Comparison of ENCODE assay signal across 11 cellular contexts in genomic region chr12:102955926-102956737, GRCh38. TPM values are rescaled to one million over a fixed set of nuclear protein-coding genes. Genes with fewer than 3 reads are reported as not detected.
DNase-seq lines count a peak whose midpoint lies in the region; ATAC-seq and TF ChIP-seq lines count a peak whose summit lies in the region.
"Had no signal": no experiment of that assay in that cellular context is flagged by ENCODE, and none has a peak within 500 bp of the region (broad histone marks: within the 10 kb centered on the region; RNA-seq: fewer than 3 reads in every experiment).

No MANE protein-coding gene starts in this region.

- H3K36me3 ChIP-seq in iPS-20b (ENCODE audit: insufficient read depth, low read depth, low read length), result no peaks in the 10 kb centered on the region
- no peaks in the 10 kb centered on the region for H3K36me3 ChIP-seq in thoracic aorta

- H3K27ac ChIP-seq in iPS-20b (ENCODE audit: low read length) (no peak overlapping the region), thoracic aorta (no peak overlapping the region)

- H3K27me3 ChIP-seq in iPS-20b (ENCODE audit: insufficient read depth, low read length) (peaks cover 100% of the 10 kb centered on the region), thoracic aorta (replicated peaks; ENCODE audit: insufficient read depth) (no peaks in the 10 kb centered on the region)

- POLR2A ChIA-PET in activated naive CD8-positive, alpha-beta T cell treated with anti-CD3 and anti-CD28 coated beads, Interleukin-2, amount 10 ng/mL, durations not matched to agents 7 days and 5 days (lab: Charles Lee), result no interaction called here

- peaks cover 6% of the 10 kb centered on the region; the same call in 1 of the 2 replicates for H3K4me1 ChIP-seq in iPS-20b (ENCODE audit: insufficient read depth, low read length)
- H3K4me1 ChIP-seq in thoracic aorta (ENCODE audit: control insufficient read depth in 1 of 2, low read depth in 2 of 2), result peaks cover 5 to 20% of the 10 kb centered on the region in 2 donors

- no peak for DNase-seq in activated naive CD8-positive, alpha-beta T cell treated with anti-CD3 and anti-CD28 coated beads, Interleukin-2, amount 10 ng/mL, durations not matched to agents 7 days and 5 days
- no peak for DNase-seq in activated naive CD8-positive, alpha-beta T cell treated with anti-CD3 and anti-CD28 coated beads for 36 hours
- peak; percentile 21 to 56 for DNase-seq in SHP77 (lab: John Stamatoyannopoulos, UW)
- DNase-seq in thoracic aorta (ENCODE audit: low spot score), result no peak
- DNase-seq in posterior vena cava (ENCODE audit: low spot score), result no peak
- DNase-seq: activated CD4-positive, alpha-beta T cell treated with anti-CD3 and anti-CD28 coated beads for 48 hours; AML-193; mucosa of descending colon had no signal

- TF ChIP-seq CTCF in thoracic aorta (IDR thresholded peaks at IDR 0.05), result no peak

- ATAC-seq in activated naive CD8-positive, alpha-beta T cell treated with anti-CD3 and anti-CD28 coated beads, Interleukin-2, amount 10 ng/mL, durations not matched to agents 7 days and 5 days (ENCODE audit: low read depth), result no peak
- ATAC-seq in thoracic aorta (ENCODE audit: insufficient number of reproducible peaks, low FRiP score, low read depth) (no peak), GM21381 (IDR thresholded peaks at IDR 0.05; ENCODE audit: unreplicated experiment) (no peak), GM18867 (IDR thresholded peaks at IDR 0.05; ENCODE audit: unreplicated experiment) (no peak)
- ATAC-seq: mucosa of descending colon had no signal

- intact Hi-C loops in posterior vena cava (cut with DNase I), result no loop called here

- peaks cover 5% of the 10 kb centered on the region for H3K9me3 Mint-ChIP-seq in activated naive CD8-positive, alpha-beta T cell treated with anti-CD3 and anti-CD28 coated beads, Interleukin-2, amount 10 ng/mL, durations not matched to agents 7 days and 5 days
- no peaks in the 10 kb centered on the region for H3K9me3 Mint-ChIP-seq in activated naive CD8-positive, alpha-beta T cell treated with anti-CD3 and anti-CD28 coated beads for 36 hours

- H3K27me3 Mint-ChIP-seq in activated naive CD8-positive, alpha-beta T cell treated with anti-CD3 and anti-CD28 coated beads, Interleukin-2, amount 10 ng/mL, durations not matched to agents 7 days and 5 days, result peaks cover 87% of the 10 kb centered on the region
- H3K27me3 Mint-ChIP-seq in activated naive CD8-positive, alpha-beta T cell treated with anti-CD3 and anti-CD28 coated beads for 36 hours, result peaks cover 92% of the 10 kb centered on the region

- H3K4me1 Mint-ChIP-seq in activated naive CD8-positive, alpha-beta T cell treated with anti-CD3 and anti-CD28 coated beads, Interleukin-2, amount 10 ng/mL, durations not matched to agents 7 days and 5 days, result peaks cover 23% of the 10 kb centered on the region
- H3K4me1 Mint-ChIP-seq in activated naive CD8-positive, alpha-beta T cell treated with anti-CD3 and anti-CD28 coated beads for 36 hours, result peaks cover 31% of the 10 kb centered on the region

- peak overlapping the region; percentile 28 for H3K4me3 Mint-ChIP-seq in activated naive CD8-positive, alpha-beta T cell treated with anti-CD3 and anti-CD28 coated beads, Interleukin-2, amount 10 ng/mL, durations not matched to agents 7 days and 5 days
- H3K4me3 Mint-ChIP-seq in activated naive CD8-positive, alpha-beta T cell treated with anti-CD3 and anti-CD28 coated beads for 36 hours, result no peak overlapping the region

- H3K4me3 ChIP-seq in iPS-20b (ENCODE audit: low read length) (peak overlapping the region; percentile 63; the same call in 1 of the 2 replicates), thoracic aorta (peak overlapping the region; percentile 11)
- H3K4me3 ChIP-seq: mucosa of descending colon had no signal

- H3K9me3 ChIP-seq in iPS-20b (ENCODE audit: insufficient read depth, low read depth, low read length) (no peaks in the 10 kb centered on the region), thoracic aorta (no peaks in the 10 kb centered on the region)
- H3K9me3 ChIP-seq: mucosa of descending colon had no signal

- H3K36me3 Mint-ChIP-seq in activated naive CD8-positive, alpha-beta T cell treated with anti-CD3 and anti-CD28 coated beads, Interleukin-2, amount 10 ng/mL, durations not matched to agents 7 days and 5 days, result peaks cover 3% of the 10 kb centered on the region
- H3K36me3 Mint-ChIP-seq in activated naive CD8-positive, alpha-beta T cell treated with anti-CD3 and anti-CD28 coated beads for 36 hours, result no peaks in the 10 kb centered on the region

- no peak overlapping the region for H3K27ac Mint-ChIP-seq in activated naive CD8-positive, alpha-beta T cell treated with anti-CD3 and anti-CD28 coated beads, Interleukin-2, amount 10 ng/mL, durations not matched to agents 7 days and 5 days
- no peak overlapping the region for H3K27ac Mint-ChIP-seq in activated naive CD8-positive, alpha-beta T cell treated with anti-CD3 and anti-CD28 coated beads for 36 hours

- H3K9ac ChIP-seq in iPS-20b (ENCODE audit: low read depth, low read length), result no peak overlapping the region

RNA-seq across cellular contexts. Expression of gene ASCL1, which starts 1.3 kb away (rescaled TPM):
- total RNA-seq in activated naive CD8-positive, alpha-beta T cell treated with anti-CD3 and anti-CD28 coated beads, Interleukin-2, amount 10 ng/mL, durations not matched to agents 7 days and 5 days, result not detected
- total RNA-seq in activated naive CD8-positive, alpha-beta T cell treated with anti-CD3 and anti-CD28 coated beads for 36 hours, result not detected
- total RNA-seq in thoracic aorta (not detected), posterior vena cava (not detected)

RNA-seq across cellular contexts. Expression of gene PAH, which starts 39.1 kb away (rescaled TPM):
- not detected for total RNA-seq in activated naive CD8-positive, alpha-beta T cell treated with anti-CD3 and anti-CD28 coated beads, Interleukin-2, amount 10 ng/mL, durations not matched to agents 7 days and 5 days
- total RNA-seq in activated naive CD8-positive, alpha-beta T cell treated with anti-CD3 and anti-CD28 coated beads for 36 hours, result not detected
- total RNA-seq in thoracic aorta, result not detected
- under 1 TPM in 1 of 2 donors, not detected in 1; 0.37 TPM for total RNA-seq in posterior vena cava
- total RNA-seq: mucosa of descending colon had no signal

Comparison
In these comparisons a context has a peak if more than half of its experiments do, and no peak if none do; other contexts are left out.
1. DNase-seq: peak in SHP77 (2 of 2); none in activated naive CD8-positive, alpha-beta T cell treated with anti-CD3 and anti-CD28 coated beads, Interleukin-2, amount 10 ng/mL, durations not matched to agents 7 days and 5 days (single experiment), activated naive CD8-positive, alpha-beta T cell treated with anti-CD3 and anti-CD28 coated beads for 36 hours (single experiment), thoracic aorta (single experiment) and posterior vena cava (single experiment).